In the genomic region with DNA sequence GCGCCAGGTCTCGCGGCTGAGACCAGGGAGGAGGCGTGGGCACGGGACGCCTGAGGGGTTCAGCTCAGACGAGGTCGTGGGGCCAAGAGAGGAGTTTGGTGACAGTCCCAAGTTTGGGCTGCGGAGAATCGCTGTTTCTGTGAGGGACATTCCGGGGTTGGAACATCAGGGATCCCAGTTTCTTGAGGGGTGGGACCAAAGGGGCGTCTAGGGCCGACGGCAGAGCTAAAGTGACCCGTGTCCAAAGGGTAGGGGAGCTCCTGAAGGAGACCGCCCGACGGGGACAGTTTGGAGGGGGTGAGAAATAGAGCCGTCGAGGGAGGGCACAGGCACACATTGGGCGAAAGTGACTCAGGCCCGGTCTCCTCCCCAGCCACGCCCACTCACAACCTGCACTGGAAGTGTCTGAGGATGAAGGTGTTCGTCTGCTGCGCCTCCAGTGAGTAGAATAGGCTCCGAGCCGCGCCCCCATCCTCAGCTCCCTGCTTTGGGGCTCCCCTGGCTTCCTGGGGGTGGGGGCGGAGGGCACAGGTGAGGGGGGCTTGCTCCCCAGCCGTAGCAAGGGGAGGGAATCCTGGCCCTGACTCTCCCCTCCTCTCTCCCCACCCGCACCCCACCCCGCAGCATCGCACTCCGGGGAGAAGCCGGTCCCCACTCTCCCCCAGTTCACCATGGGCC, we compare ENCODE assay signal across 8 cellular contexts. TPM values are rescaled to one million over a fixed set of nuclear protein-coding genes. Genes with fewer than 3 reads are reported as not detected.
A peak's percentile ranks its signal among the peaks of the same experiment; 100 is the strongest.
DNase-seq lines count a peak whose midpoint lies in the region; ATAC-seq, FAIRE-seq and TF ChIP-seq lines count a peak whose summit lies in the region.

No MANE protein-coding gene starts in this region.

- H3K27ac ChIP-seq in C4-2B = peak overlapping the region; percentile 82
- H3K27ac ChIP-seq in IMR-90 (ENCODE audit: insufficient read depth, low read length) = peak overlapping the region; percentile 14; the same call in 1 of the 2 replicates
- H3K27ac ChIP-seq in liver (ENCODE audit: low read depth in 1 of 2, low read length in 2 of 2) = peak overlapping the region; percentile 79 to 93

- 2% methylated on average over 11 of the region's 35 CpGs; no CpG with 5 or more reads in 1 of the 2 experiments for WGBS in IMR-90 (ENCODE audit: extremely low coverage in 2 of 2, insufficient read length in 1 of 2), 2 experiments
- WGBS in liver = 2% methylated on average over 35 of the region's 35 CpGs

- no peak overlapping the region for H3K14ac ChIP-seq in IMR-90 (replicated peaks; ENCODE audit: low read depth, low read length)

- H4K91ac ChIP-seq in IMR-90 (ENCODE audit: insufficient read depth, low read depth, low read length) = no peak overlapping the region

- no TSS peak for BruUV-seq in IMR-90 (replicated peaks; lab: Mats Ljungman, UMichigan)

- H3K23ac ChIP-seq in IMR-90 (ENCODE audit: low read depth, low read length) = no peak overlapping the region

- no peak overlapping the region for H2BK20ac ChIP-seq in IMR-90 (ENCODE audit: low read depth, low read length)

- TF ChIP-seq CTCF in C4-2B (conservative IDR thresholded peaks at IDR 0.05) (no peak), IMR-90 (conservative IDR thresholded peaks at IDR 0.05; ENCODE audit: low read depth, low read length) (no peak), bronchial epithelial cell (IDR thresholded peaks at IDR 0.05; ENCODE audit: insufficient read depth, low read length, severe bottlenecking) (no peak), liver (IDR thresholded peaks at IDR 0.05; ENCODE audit: low read depth, low read length, missing input control) (no peak), GM13977 (IDR thresholded peaks at IDR 0.05; ENCODE audit: extremely low read depth, insufficient read depth, missing control alignments) (no peak)

- no peak for TF ChIP-seq POLR2A in IMR-90 (IDR thresholded peaks at IDR 0.05; ENCODE audit: low read depth, low read length)

- no peak for FAIRE-seq in bronchial epithelial cell (lab: Jason Lieb, UNC)

- H3K36me3 ChIP-seq in IMR-90 (ENCODE audit: control insufficient read depth, insufficient read depth, low read length) (no peaks in the 10 kb centered on the region), bronchial epithelial cell (ENCODE audit: control insufficient read depth, insufficient read depth, low read length) (peaks cover 3% of the 10 kb centered on the region), liver (ENCODE audit: control insufficient read depth in 4 of 4, insufficient read depth in 3 of 4, low read depth in 1 of 4, low read length in 3 of 4) (no peaks in the 10 kb centered on the region)

- dilution Hi-C loops in IMR-90 (cut with HindIII; ENCODE audit: low sequenced_read_pairs, unreplicated experiment) = no loop called here

- in situ Hi-C loops in IMR-90 (cut with MboI; ENCODE audit: low sequenced_read_pairs) = no loop called here
- in situ Hi-C loops in GM13977 (cut with MboI; ENCODE audit: low pct_unique_long_range_greater_than_20kb, low sequenced_read_pairs, unreplicated experiment) = no loop called here

- H3K27me3 ChIP-seq in IMR-90 (ENCODE audit: control insufficient read depth, insufficient read depth, low read length) (peaks cover 36% of the 10 kb centered on the region), bronchial epithelial cell (ENCODE audit: control insufficient read depth, insufficient read depth, low read length) (peaks cover 7% of the 10 kb centered on the region), liver (ENCODE audit: control insufficient read depth in 4 of 4, insufficient read depth in 4 of 4, low read length in 3 of 4) (peaks cover 0 to 21% (median 8%) of the 10 kb centered on the region in 4 donors)

- ATAC-seq in IMR-90 (ENCODE audit: low read depth) = peak; percentile 9

- peaks cover 5% of the 10 kb centered on the region for H3K9me1 ChIP-seq in IMR-90 (ENCODE audit: insufficient read depth, low read length)

- CTCF ChIA-PET in IMR-90 (lab: Yijun Ruan, JAX) = interaction anchor here (0.8 to 1.7 kb wide), 13 partner anchors 15 to 124 kb away, joined by 3 to 9 read pairs (median 6); a partner anchor contains a TSS

- intact Hi-C loops in IMR-90 (cut with micrococcal nuclease) = loop anchor here (2.0 to 10.0 kb wide), 2 partner anchors 125 to 611 kb away; a partner anchor contains a TSS

- H3K4ac ChIP-seq in IMR-90 (ENCODE audit: low read depth, low read length) = no peak overlapping the region

- peak overlapping the region; percentile 53; the same call in 1 of the 2 replicates for H2AK5ac ChIP-seq in IMR-90 (ENCODE audit: low read depth, low read length)

- H3K56ac ChIP-seq in IMR-90 (ENCODE audit: extremely low read depth, insufficient read depth, low read length) = no peak overlapping the region

- H2AK9ac ChIP-seq in IMR-90 (replicated peaks; ENCODE audit: low read depth, low read length, poor library complexity) = peak overlapping the region; percentile 77

- H2BK5ac ChIP-seq in IMR-90 (ENCODE audit: low read depth, low read length, poor library complexity, severe bottlenecking) = no peak overlapping the region

- H3K9ac ChIP-seq in IMR-90 (ENCODE audit: low read depth, low read length) (peak overlapping the region; percentile 59; the same call in 1 of the 2 replicates), liver (ENCODE audit: low read depth in 1 of 2, low read length in 2 of 2) (peak overlapping the region; percentile 0 to 5)

- DNase-seq in IMR-90 = peak; percentile 21
- DNase-seq in activated CD4-positive, CD25-positive, alpha-beta regulatory T cell (lab: John Stamatoyannopoulos, UW) = peak; percentile 44 to 50 (median 48)
- peak; percentile 73 for DNase-seq in bronchial epithelial cell (ENCODE audit: low read depth)
- peak; percentile 63 to 78 (median 64) for DNase-seq in stimulated activated CD4-positive, alpha-beta T cell treated with anti-CD3 and anti-CD28 coated beads, TNF-alpha, amount 100 ng/mL, for 24 hours (ENCODE audit: low read depth in 3 of 3)
- DNase-seq in GM13977 (ENCODE audit: low spot score) = no peak
- no peak for DNase-seq in cerebellar nuclear complex (lab: John Stamatoyannopoulos, UW)

- no peak overlapping the region for H4K5ac ChIP-seq in IMR-90 (ENCODE audit: low read depth, low read length)

- no peaks in the 10 kb centered on the region; a peak in 1 of 4 replicates for H3K79me1 ChIP-seq in IMR-90 (ENCODE audit: low read depth in 1 of 2, low read length in 2 of 2)

- peak overlapping the region; percentile 96 for H3K4me2 ChIP-seq in IMR-90 (ENCODE audit: low read depth, low read length)

- no peak overlapping the region; the same call in 2 of the 3 replicates for H2BK15ac ChIP-seq in IMR-90 (ENCODE audit: low read depth, low read length)

- H3K4me3 ChIP-seq in IMR-90 (ENCODE audit: insufficient read depth, low read depth, low read length) (peak overlapping the region; percentile 76), bronchial epithelial cell (ENCODE audit: low read depth, low read length) (peak overlapping the region; percentile 67), liver (ENCODE audit: low read depth in 1 of 3, low read length in 3 of 3) (peak overlapping the region; percentile 5 to 68 (median 21))

- no peak overlapping the region for H3K18ac ChIP-seq in IMR-90 (ENCODE audit: low read depth, low read length)

- POLR2A ChIA-PET in IMR-90 (lab: Charles Lee; ENCODE audit: unreplicated experiment) = no interaction called here

- no peaks in the 10 kb centered on the region for H3K9me3 ChIP-seq in IMR-90 (ENCODE audit: control insufficient read depth, insufficient read depth, low read length)
- H3K9me3 ChIP-seq in liver (ENCODE audit: control insufficient read depth in 4 of 4, low read length in 3 of 4) = no peaks in the 10 kb centered on the region

- peak overlapping the region; percentile 99 for H2AFZ ChIP-seq in IMR-90 (replicated peaks; ENCODE audit: low read length, poor library complexity)

- H2BK120ac ChIP-seq in IMR-90 (ENCODE audit: low read depth, low read length) = no peak overlapping the region

- H4K8ac ChIP-seq in IMR-90 (ENCODE audit: low read depth in 2 of 2, low read length in 2 of 2) = peak overlapping the region; percentile 36 to 55; a peak in 3 of 4 replicates

- no peak for TF ChIP-seq RAD21 in IMR-90 (IDR thresholded peaks at IDR 0.05; ENCODE audit: low read length)
- no peak for TF ChIP-seq RAD21 in liver (IDR thresholded peaks at IDR 0.05)

- H4K20me1 ChIP-seq in IMR-90 (ENCODE audit: insufficient read depth, low read length) = peaks cover 4% of the 10 kb centered on the region; the same call in 1 of the 2 replicates

- H3K4me1 ChIP-seq in IMR-90 (ENCODE audit: control insufficient read depth, insufficient read depth, low read length) (peaks cover 5% of the 10 kb centered on the region; the same call in 1 of the 2 replicates), liver (ENCODE audit: control insufficient read depth in 4 of 4, insufficient read depth in 4 of 4, low read length in 3 of 4) (peaks cover 13 to 39% (median 26%) of the 10 kb centered on the region in 4 donors)

RNA-seq across cellular contexts. Expression of a gene that starts 7.0 kb away (rescaled TPM):
- total RNA-seq in IMR-90 (2012; rRNA removed) (0.56 and 0.72 TPM in 2 replicates), bronchial epithelial cell (3.7 and 11.9 TPM in 2 replicates), liver (under 1 TPM; 0.47 to 0.75 TPM)
- polyA plus RNA-seq in IMR-90 (2012; rRNA removed) (1.6 TPM in 2 replicates), liver (1 to 10 TPM; 1.4 to 3.7 TPM)
- 0.75 and 1.8 TPM in 2 replicates for polyA plus RNA-seq in IMR-90 (2012; cell fraction: cytosol; rRNA removed)
- polyA plus RNA-seq in IMR-90 (2012; cell fraction: nucleus; rRNA removed; ENCODE audit: low replicate concordance) = 1.4 and 1.5 TPM in 2 replicates

RNA-seq across cellular contexts. Expression of a gene that starts 22.1 kb away (rescaled TPM):
- total RNA-seq in IMR-90 (2012; rRNA removed) = 3.3 and 3.8 TPM in 2 replicates
- 11.8 and 16.3 TPM in 2 replicates for polyA plus RNA-seq in IMR-90 (2012; rRNA removed)
- 11.9 and 15.9 TPM in 2 replicates for polyA plus RNA-seq in IMR-90 (2012; cell fraction: cytosol; rRNA removed)
- 7.3 and 9.8 TPM in 2 replicates for polyA plus RNA-seq in IMR-90 (2012; cell fraction: nucleus; rRNA removed; ENCODE audit: low replicate concordance)
- 8.7 and 12.9 TPM in 2 replicates for total RNA-seq in bronchial epithelial cell
- total RNA-seq in liver = 1 to 10 TPM; 1.8 to 2.9 TPM
- polyA plus RNA-seq in liver = 1 to 10 TPM; 3.6 to 4.7 TPM

RNA-seq across cellular contexts. Expression of a gene that starts 34.5 kb away (rescaled TPM):
- total RNA-seq in IMR-90 (2012; rRNA removed) (25.6 and 29.7 TPM in 2 replicates), bronchial epithelial cell (181 and 322 TPM in 2 replicates), liver (10 to 100 TPM; 10.8 to 26.8 TPM)
- polyA plus RNA-seq in IMR-90 (2012; rRNA removed) (52.4 and 65.6 TPM in 2 replicates), liver (10 to 100 TPM; 16.0 to 19.0 TPM)
- 37.6 and 68.1 TPM in 2 replicates for polyA plus RNA-seq in IMR-90 (2012; cell fraction: cytosol; rRNA removed)
- 71.0 and 198 TPM in 2 replicates for polyA plus RNA-seq in IMR-90 (2012; cell fraction: nucleus; rRNA removed; ENCODE audit: low replicate concordance)

RNA-seq across cellular contexts. Expression of a gene that starts 42.0 kb away (rescaled TPM):
- total RNA-seq in IMR-90 (2012; rRNA removed) (0.28 and 0.90 TPM in 2 replicates), bronchial epithelial cell (31.9 and 54.3 TPM in 2 replicates), liver (100 to 1,000 TPM in 1 of 2 donors, 10 to 100 TPM in 1; 58.6 to 180 TPM)
- polyA plus RNA-seq in IMR-90 (2012; rRNA removed) (1.4 and 1.6 TPM in 2 replicates), liver (100 to 1,000 TPM; 177 to 236 TPM)
- 0.63 and 1.4 TPM in 2 replicates for polyA plus RNA-seq in IMR-90 (2012; cell fraction: cytosol; rRNA removed)
- polyA plus RNA-seq in IMR-90 (2012; cell fraction: nucleus; rRNA removed; ENCODE audit: low replicate concordance) = 2.6 and 4.4 TPM in 2 replicates

RNA-seq across cellular contexts. Expression of a gene that starts 50.0 kb away (rescaled TPM):
- total RNA-seq in IMR-90 (2012; rRNA removed) (20.6 and 21.1 TPM in 2 replicates), bronchial epithelial cell (149 and 161 TPM in 2 replicates), liver (10 to 100 TPM; 12.7 to 23.3 TPM)
- polyA plus RNA-seq in IMR-90 (2012; rRNA removed) (19.5 and 20.8 TPM in 2 replicates), liver (10 to 100 TPM; 17.3 to 19.1 TPM)
- polyA plus RNA-seq in IMR-90 (2012; cell fraction: cytosol; rRNA removed) = 17.7 and 26.1 TPM in 2 replicates
- 12.1 and 13.2 TPM in 2 replicates for polyA plus RNA-seq in IMR-90 (2012; cell fraction: nucleus; rRNA removed; ENCODE audit: low replicate concordance)

Comparison
In these comparisons a context has a peak if more than half of its experiments do, and no peak if none do; other contexts are left out.
1. H3K27ac ChIP-seq: peak in every context shown above with its lines; median percentile 86 in liver; 82 in C4-2B; 14 in IMR-90.
2. DNase-seq: peak in IMR-90 (single experiment), activated CD4-positive, CD25-positive, alpha-beta regulatory T cell (4 of 4), bronchial epithelial cell (single experiment) and stimulated activated CD4-positive, alpha-beta T cell treated with anti-CD3 and anti-CD28 coated beads, TNF-alpha, amount 100 ng/mL, for 24 hours (3 of 3); none in GM13977 (single experiment) and cerebellar nuclear complex (0 of 2).
3. H3K4me3 ChIP-seq: peak in every context shown above with its lines; median percentile 76 in IMR-90; 67 in bronchial epithelial cell; 21 in liver.